Comparison of ENCODE assay signal across 8 cellular contexts in genomic region chr10:59906417-59907202, GRCh38. TPM values are rescaled to one million over a fixed set of nuclear protein-coding genes. Genes with fewer than 3 reads are reported as not detected.
DNase-seq lines count a peak whose midpoint lies in the region; ATAC-seq and TF ChIP-seq lines count a peak whose summit lies in the region.

TSS of gene CCDC6 (minus strand) at chr10:59906556. CDS start at chr10:59906424, 132 bp downstream.

- H3K27ac ChIP-seq in upper lobe of right lung: peak within 1 kb of the TSS; percentile 93

- DNase-seq in NCI-H1417 treated with DMSO at 0.1 percent for 48 hours (lab: John Stamatoyannopoulos, UW): peak; percentile 34
- DNase-seq in SW480 (ENCODE audit: low spot score): peak; percentile 94
- DNase-seq in adipocyte (ENCODE audit: low read depth): peak; percentile 98
- DNase-seq in cardiac septum (ENCODE audit: low spot score): peak; percentile 95
- peak; percentile 98 for DNase-seq in posterior vena cava (ENCODE audit: low spot score)
- DNase-seq in upper lobe of right lung: peak; percentile 97

- peak within 1 kb of the TSS; percentile 95 for H3K9ac ChIP-seq in adipocyte (ENCODE audit: low read length)

- TF ChIP-seq CTCF in GM12875 (IDR thresholded peaks at IDR 0.05; ENCODE audit: borderline replicate concordance, insufficient read depth, low read depth, low read length) (peak; percentile 76), upper lobe of right lung (IDR thresholded peaks at IDR 0.05) (peak; percentile 79)

- H3K9me3 ChIP-seq in adipocyte (ENCODE audit: control insufficient read depth, low read length): no peaks in the 10 kb centered on the region
- no peaks in the 10 kb centered on the region for H3K9me3 ChIP-seq in upper lobe of right lung

- ATAC-seq in HG02798 (IDR thresholded peaks at IDR 0.05; ENCODE audit: poor library complexity, unreplicated experiment): peak; percentile 84
- peak; percentile 96 for ATAC-seq in upper lobe of right lung

- H3K4me1 ChIP-seq in adipocyte (ENCODE audit: control insufficient read depth, insufficient read depth, low read length) (peaks cover 33% of the 10 kb centered on the region), upper lobe of right lung (peaks cover 36% of the 10 kb centered on the region)

- H3K27me3 ChIP-seq in adipocyte (replicated peaks; ENCODE audit: control insufficient read depth, insufficient read depth, low read length): no peaks in the 10 kb centered on the region
- H3K27me3 ChIP-seq in upper lobe of right lung: no peaks in the 10 kb centered on the region

- H3K4me3 ChIP-seq in GM12875 (ENCODE audit: low read depth, low read length): peak within 1 kb of the TSS; percentile 99
- peak within 1 kb of the TSS; percentile 96 for H3K4me3 ChIP-seq in adipocyte (ENCODE audit: low read length)
- H3K4me3 ChIP-seq in upper lobe of right lung: peak within 1 kb of the TSS; percentile 75

- intact Hi-C loops in cardiac septum (cut with DNase I) (loop anchor here (2.0 to 5.0 kb wide), 4 partner anchors 42 to 279 kb away; no protein-coding TSS in a partner anchor), posterior vena cava (cut with DNase I) (loop anchor here (10.0 kb wide), 2 partner anchors 62 to 282 kb away; no protein-coding TSS in a partner anchor), upper lobe of right lung (cut with DNase I) (no loop called here)

- no peaks in the 10 kb centered on the region for H3K36me3 ChIP-seq in adipocyte (ENCODE audit: control insufficient read depth, insufficient read depth, low read length, severe bottlenecking)
- H3K36me3 ChIP-seq in upper lobe of right lung: no peaks in the 10 kb centered on the region

RNA-seq across cellular contexts. Expression of gene CCDC6, which starts in this region (rescaled TPM):
- total RNA-seq in cardiac septum (20.0 TPM), posterior vena cava (10 to 100 TPM; 60.4 to 64.3 TPM), upper lobe of right lung (55.7 TPM)

Comparison
In these comparisons a context has a peak if more than half of its experiments do, and no peak if none do; other contexts are left out.
1. Peak in every context shown above with its lines: DNase-seq, ATAC-seq, H3K4me3 ChIP-seq and H3K27ac ChIP-seq.
2. DNase-seq: peak in every context shown above with its lines; median percentile 98 in adipocyte; 98 in posterior vena cava; 97 in upper lobe of right lung; 95 in cardiac septum; 94 in SW480; 34 in NCI-H1417 treated with DMSO at 0.1 percent for 48 hours.